In the genomic region with DNA sequence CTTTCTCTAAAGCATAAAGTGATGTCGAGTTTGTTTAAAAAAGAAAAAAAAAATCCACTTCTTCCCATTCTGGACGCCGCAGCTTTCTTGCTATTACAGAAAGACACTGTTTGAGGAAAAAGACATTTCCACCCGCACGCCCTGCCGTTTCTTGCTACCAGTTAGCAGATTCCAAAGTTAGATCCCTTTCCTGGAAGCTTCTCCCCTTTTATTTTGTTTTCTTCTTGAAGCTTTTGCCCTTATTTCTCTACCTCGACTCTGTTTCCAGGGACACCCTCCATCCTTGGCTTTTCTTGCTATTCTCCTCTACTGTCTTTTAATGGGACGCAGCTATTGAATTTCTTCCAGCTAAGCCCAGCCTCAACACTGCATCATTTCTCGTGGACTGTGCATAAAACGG, we compare ENCODE assay signal across 13 cellular contexts. TPM values are rescaled to one million over a fixed set of nuclear protein-coding genes. Genes with fewer than 3 reads are reported as not detected.
DNase-seq lines count a peak whose midpoint lies in the region; ATAC-seq, FAIRE-seq and TF ChIP-seq lines count a peak whose summit lies in the region.
"Had no signal": no experiment of that assay in that cellular context is flagged by ENCODE, and none has a peak within 500 bp of the region (broad histone marks: within the 10 kb centered on the region; RNA-seq: fewer than 3 reads in every experiment).

No MANE protein-coding gene starts in this region.

- intact Hi-C loops in right cardiac atrium (cut with DNase I) (no loop called here), Right ventricle myocardium superior (cut with DNase I) (no loop called here), kidney (cut with DNase I) (no loop called here)

- peaks cover 14% of the 10 kb centered on the region for H3K4me1 Mint-ChIP-seq in type B pancreatic cell (ENCODE audit: unreplicated experiment)

- H3K36me3 Mint-ChIP-seq in type B pancreatic cell, result peaks cover 6% of the 10 kb centered on the region

- peaks cover 4% of the 10 kb centered on the region for H3K4me1 ChIP-seq in right cardiac atrium (ENCODE audit: control insufficient read depth, insufficient read depth, low read length)
- peaks cover 0 to 14% of the 10 kb centered on the region in 2 donors for H3K4me1 ChIP-seq in kidney (ENCODE audit: control insufficient read depth in 1 of 2, insufficient read depth in 1 of 2, low read depth in 1 of 2, low read length in 2 of 2)

- H3K9me3 ChIP-seq in right cardiac atrium (ENCODE audit: control insufficient read depth, low read length), result no peaks in the 10 kb centered on the region
- H3K9me3 ChIP-seq in kidney (ENCODE audit: control insufficient read depth in 1 of 2, low read length in 2 of 2), result no peaks in the 10 kb centered on the region
- H3K9me3 ChIP-seq: MG63 had no signal

- H3K36me3 ChIP-seq in kidney (ENCODE audit: control insufficient read depth in 1 of 2, insufficient read depth in 2 of 2, low read length in 2 of 2), result no peaks in the 10 kb centered on the region
- H3K36me3 ChIP-seq: MG63 had no signal

- H3K27me3 Mint-ChIP-seq in type B pancreatic cell, result peaks cover 56% of the 10 kb centered on the region

- ATAC-seq in right cardiac atrium (no peak), Right ventricle myocardium superior (ENCODE audit: poor library complexity) (no peak), GM21526 (IDR thresholded peaks at IDR 0.05; ENCODE audit: low FRiP score, unreplicated experiment) (no peak)

- no peak for FAIRE-seq in kidney (lab: Jason Lieb, UNC)

- peaks cover 3% of the 10 kb centered on the region for H3K27me3 ChIP-seq in right cardiac atrium (ENCODE audit: control insufficient read depth, insufficient read depth)

- H3K4me3 Mint-ChIP-seq in type B pancreatic cell, result peak overlapping the region; percentile 89

- H3K4me3 ChIP-seq in right cardiac atrium (ENCODE audit: low read length) (peak overlapping the region; percentile 13), kidney (ENCODE audit: low read length in 2 of 2) (no peak overlapping the region)

- TF ChIP-seq CTCF in type B pancreatic cell (conservative IDR thresholded peaks at IDR 0.05), result no peak
- no peak for TF ChIP-seq CTCF in kidney (IDR thresholded peaks at IDR 0.05; ENCODE audit: borderline replicate concordance, extremely low read depth, insufficient read depth)

- no peaks in the 10 kb centered on the region for H3K9me3 Mint-ChIP-seq in type B pancreatic cell

- no peak overlapping the region for H3K27ac ChIP-seq in right cardiac atrium (ENCODE audit: low read length)
- peak overlapping the region; percentile 83 for H3K27ac ChIP-seq in cingulate gyrus (ENCODE audit: low read depth, low read length)
- no peak overlapping the region for H3K27ac ChIP-seq in kidney (ENCODE audit: low read depth in 2 of 2, low read length in 2 of 2)
- H3K27ac ChIP-seq: epithelial cell of prostate, RWPE1 had no signal

- peak overlapping the region; percentile 54 for H3K27ac Mint-ChIP-seq in type B pancreatic cell

- H3K9ac ChIP-seq in kidney (ENCODE audit: low read length in 2 of 2), result no peak overlapping the region

- 7% methylated on average over 10 of the region's 10 CpGs for WGBS in right cardiac atrium

- DNase-seq in right cardiac atrium (no peak), Right ventricle myocardium superior (no peak), midbrain (lab: John Stamatoyannopoulos, UW) (peak; percentile 37), type B pancreatic cell (ENCODE audit: extremely low spot score, unreplicated experiment) (no peak), kidney (no peak), cerebellum (ENCODE audit: low spot score) (no peak)
- DNase-seq: activated CD8-positive, alpha-beta memory T cell treated with anti-CD3 and anti-CD28 coated beads, Interleukin-2, amount 50 U/mL, for 4 hours; MG63; NCI-H345 had no signal

RNA-seq across cellular contexts. Expression of gene GRIA4, which starts 1.5 kb away (rescaled TPM):
- total RNA-seq in right cardiac atrium (under 1 TPM in 1 of 4 donors, not detected in 3; 0.17 TPM), Right ventricle myocardium superior (not detected), type B pancreatic cell (ENCODE audit: low replicate concordance) (26.7 and 58.5 TPM in 2 replicates), kidney (not detected), cerebellum (200 TPM)
- polyA plus RNA-seq in right cardiac atrium (0.05 TPM), kidney (ENCODE audit: insufficient read depth, low read depth, low replicate concordance) (0.45 TPM)

Comparison
In these comparisons a context has a peak if more than half of its experiments do, and no peak if none do; other contexts are left out.
1. RNA of gene GRIA4, which starts 1.5 kb away (total RNA-seq): 200 TPM in cerebellum (single experiment) and 26.7 to 58.5 TPM in type B pancreatic cell; not detected in kidney (single experiment), 0.17 TPM in right cardiac atrium and not detected in Right ventricle myocardium superior (single experiment); every median in the first group is over 10 times any median in the second.